Comparison of ENCODE assay signal across 8 cellular contexts in the genomic region with DNA sequence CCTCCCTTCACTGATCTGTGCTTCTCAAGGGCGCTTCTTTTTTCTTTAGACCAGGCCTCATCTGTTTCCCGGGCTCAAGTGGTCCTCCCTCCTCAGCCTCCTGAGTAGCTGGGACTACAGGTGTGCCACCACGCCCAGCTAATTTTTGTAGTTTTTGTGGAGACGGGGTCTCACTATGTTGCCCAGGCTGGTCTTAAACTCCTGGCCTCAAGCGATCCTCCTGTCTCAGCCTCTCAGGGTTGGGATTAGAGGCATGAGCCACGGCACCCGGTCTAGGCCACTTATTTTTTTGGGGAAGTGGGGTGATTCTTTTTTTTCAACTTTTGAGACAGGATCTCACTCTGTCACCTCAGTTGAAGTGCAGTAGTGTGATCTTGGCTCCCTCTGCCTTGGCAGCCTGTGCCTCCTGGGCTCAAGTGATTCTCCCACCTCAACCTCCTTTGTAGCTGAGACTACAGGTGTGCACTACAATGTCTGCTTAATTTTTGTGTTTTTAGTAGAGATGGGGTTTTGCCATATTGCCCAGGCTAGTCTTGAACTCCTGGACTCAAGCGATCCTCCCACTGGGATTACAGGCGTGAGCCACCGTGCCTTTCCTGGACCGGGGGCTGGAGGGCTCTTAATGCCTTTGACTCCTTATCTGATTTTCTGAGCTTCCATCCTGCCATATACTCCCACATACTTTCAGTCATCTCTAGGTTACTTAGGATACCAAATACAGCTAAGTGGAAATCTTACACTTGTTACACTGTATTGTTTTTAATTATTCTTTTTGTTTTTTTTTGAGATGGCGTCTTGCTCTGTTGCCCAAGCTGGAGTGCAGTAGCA. TPM values are rescaled to one million over a fixed set of nuclear protein-coding genes. Genes with fewer than 3 reads are reported as not detected.
DNase-seq lines count a peak whose midpoint lies in the region; FAIRE-seq and TF ChIP-seq lines count a peak whose summit lies in the region.
"Had no signal": no experiment of that assay in that cellular context is flagged by ENCODE, and none has a peak within 500 bp of the region (broad histone marks: within the 10 kb centered on the region; RNA-seq: fewer than 3 reads in every experiment).

No MANE protein-coding gene starts in this region.

- H2AFZ ChIP-seq in SU-DHL-6 (ENCODE audit: low read depth, low read length, severe bottlenecking): no peak overlapping the region

- no peak for TF ChIP-seq POLR2A in GM12891 (IDR thresholded peaks at IDR 0.05; ENCODE audit: low read depth, low read length)

- H3F3A ChIP-seq in SU-DHL-6 (ENCODE audit: insufficient read depth): no peaks in the 10 kb centered on the region

- no peaks in the 10 kb centered on the region for H3K9me2 ChIP-seq in SU-DHL-6 (replicated peaks; ENCODE audit: insufficient read depth, low read length)

- H3K27ac ChIP-seq in SU-DHL-6 (ENCODE audit: low read depth, low read length): no peak overlapping the region

- H3K9me3 ChIP-seq in SU-DHL-6 (ENCODE audit: insufficient read depth, low read length): no peaks in the 10 kb centered on the region
- no peaks in the 10 kb centered on the region for H3K9me3 ChIP-seq in skeletal muscle satellite cell (replicated peaks; ENCODE audit: low read length)

- TF ChIP-seq CTCF in SU-DHL-6 (IDR thresholded peaks at IDR 0.05; ENCODE audit: insufficient read depth, low read length, poor library complexity, severe bottlenecking) (no peak), fibroblast of the aortic adventitia (IDR thresholded peaks at IDR 0.05; ENCODE audit: insufficient read depth, low read length) (no peak)

- FAIRE-seq in GM12891 (lab: Jason Lieb, UNC): peak; percentile 55

- no peaks in the 10 kb centered on the region for H3K36me3 ChIP-seq in SU-DHL-6 (ENCODE audit: low read length)
- peaks cover 7% of the 10 kb centered on the region for H3K36me3 ChIP-seq in skeletal muscle satellite cell (ENCODE audit: insufficient read depth, low read length)

- H3K9ac ChIP-seq in SU-DHL-6 (ENCODE audit: low read length) (0 out of 2 replicates have a peak overlapping the region, but pooled peaks have one; percentile 31), skeletal muscle satellite cell (ENCODE audit: low read depth, low read length) (peak overlapping the region; percentile 79)

- H3K27me3 ChIP-seq in SU-DHL-6 (ENCODE audit: low read length) (no peaks in the 10 kb centered on the region), skeletal muscle satellite cell (ENCODE audit: control insufficient read depth, insufficient read depth, low read length) (no peaks in the 10 kb centered on the region)

- no peak for DNase-seq in GM12891 (ENCODE audit: insufficient read length, low spot score)
- DNase-seq in fibroblast of the aortic adventitia (ENCODE audit: low read depth): no peak
- no peak for DNase-seq in NOMO-1 treated with dmso at 0.1 percent for 144 hours (lab: John Stamatoyannopoulos, UW; ENCODE audit: unreplicated experiment)
- no peak for DNase-seq in NCI-H1436 treated with DMSO at 0.1 percent for 48 hours (lab: John Stamatoyannopoulos, UW)
- DNase-seq in SIG-M5 (lab: John Stamatoyannopoulos, UW): no peak

- no peaks in the 10 kb centered on the region for H4K20me1 ChIP-seq in SU-DHL-6 (ENCODE audit: low read depth, low read length)

- H3K79me2 ChIP-seq in SU-DHL-6 (ENCODE audit: insufficient read depth, low read length): no peaks in the 10 kb centered on the region

- H3K4me3 ChIP-seq in SU-DHL-6 (ENCODE audit: insufficient read depth, low read length, poor library complexity, severe bottlenecking): no peak overlapping the region
- H3K4me3 ChIP-seq in fibroblast of the aortic adventitia (ENCODE audit: low read depth, low read length): peak overlapping the region; percentile 54
- H3K4me3 ChIP-seq in skeletal muscle satellite cell (ENCODE audit: low read length): peak overlapping the region; percentile 68

- H3K4me2 ChIP-seq in SU-DHL-6 (ENCODE audit: low read depth, low read length, poor library complexity, severe bottlenecking) (peak overlapping the region; percentile 61), skeletal muscle satellite cell (ENCODE audit: low read length) (peak overlapping the region; percentile 67)

- H3K4me1 ChIP-seq in skeletal muscle satellite cell (ENCODE audit: control insufficient read depth, insufficient read depth, low read length): peaks cover 5% of the 10 kb centered on the region

TF ChIP-seq in GM12891, 5 proteins besides CTCF, POLR2A, EP300 and RAD21:
- TF ChIP-seq POLR2AphosphoS5 (IDR thresholded peaks at IDR 0.05; ENCODE audit: low read depth, low read length) (no peak), TAF1 (IDR thresholded peaks at IDR 0.05; ENCODE audit: low read depth, low read length) (no peak), POU2F2 (IDR thresholded peaks at IDR 0.05; ENCODE audit: low read depth, low read length) (no peak), SPI1 (IDR thresholded peaks at IDR 0.05; ENCODE audit: low read depth, low read length) (no peak), PAX5 (IDR thresholded peaks at IDR 0.05; ENCODE audit: insufficient read depth, low read length, severe bottlenecking) (no peak)
TF ChIP-seq in GM12891: peak in this region for 0.

RNA-seq across cellular contexts. Expression of gene MFAP2, which starts 18.9 kb away (rescaled TPM):
- polyA plus RNA-seq in GM12891 (2012; ENCODE audit: low read depth, missing spikeins): not detected
- 47.7 and 60.3 TPM in 2 replicates for total RNA-seq in fibroblast of the aortic adventitia (ENCODE audit: low replicate concordance)
- 5.1 and 22.7 TPM in 2 replicates for total RNA-seq in skeletal muscle satellite cell (2012; rRNA removed)
- total RNA-seq: T-helper 1 cell treated with Interleukin-12 subunit alpha and Interleukin-12 subunit beta and Interleukin-4 antibody, amounts not matched to agents 30 ng/mL and 1 ng/mL, for 36 hours had no signal

RNA-seq across cellular contexts. Expression of gene CROCC, which starts 39.8 kb away (rescaled TPM):
- 2.3 TPM for polyA plus RNA-seq in GM12891 (2012; ENCODE audit: low read depth, missing spikeins)
- 8.9 and 68.8 TPM in 2 replicates for total RNA-seq in fibroblast of the aortic adventitia (ENCODE audit: low replicate concordance)
- 10.0 and 14.2 TPM in 2 replicates for total RNA-seq in skeletal muscle satellite cell (2012; rRNA removed)

RNA-seq across cellular contexts. Expression of gene ATP13A2, which starts 50.2 kb away (rescaled TPM):
- 9.0 TPM for polyA plus RNA-seq in GM12891 (2012; ENCODE audit: low read depth, missing spikeins)
- 6.8 and 18.4 TPM in 2 replicates for total RNA-seq in fibroblast of the aortic adventitia (ENCODE audit: low replicate concordance)
- 27.6 and 57.0 TPM in 2 replicates for total RNA-seq in skeletal muscle satellite cell (2012; rRNA removed)
